1 cellular context compared by ENCODE assay signal in the genomic region with DNA sequence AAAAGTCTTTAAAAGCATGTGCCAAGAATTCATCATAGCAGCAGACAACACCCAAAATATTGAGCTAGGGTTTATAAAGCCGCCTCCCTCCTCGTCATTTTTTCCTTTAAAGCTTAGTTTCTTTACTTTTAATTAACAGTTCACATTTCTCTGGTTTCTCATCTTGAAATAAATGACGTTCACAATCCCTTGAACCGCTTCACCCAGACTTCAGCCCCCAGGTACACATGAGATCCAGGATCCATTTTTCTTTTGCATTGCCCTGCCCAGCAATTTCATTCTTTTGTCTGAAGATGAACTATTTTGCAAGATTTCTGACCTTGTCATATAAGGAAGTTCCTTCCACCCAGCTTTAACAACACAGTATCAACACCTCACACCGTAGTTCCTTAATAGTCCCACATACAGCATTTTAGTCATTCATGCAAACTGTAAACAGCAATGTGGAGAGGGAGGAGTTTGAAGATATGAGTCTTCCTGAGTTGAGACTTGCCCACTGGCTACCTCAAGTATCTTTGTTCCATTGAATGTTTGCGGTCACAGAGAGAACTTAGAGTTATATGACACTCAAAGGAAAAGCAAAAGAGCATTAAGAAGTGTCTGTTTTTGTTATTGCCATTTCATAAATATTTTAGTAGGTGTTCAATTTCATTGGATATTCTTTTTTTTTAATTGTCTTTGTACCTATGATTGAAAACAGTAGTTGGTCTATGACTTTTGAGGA.
TF ChIP-seq lines count a peak whose summit lies in the region.

No MANE protein-coding gene starts in this region.

TF ChIP-seq in K562, 482 proteins besides CTCF, POLR2A, EP300 and RAD21 (continued from another document and continues in another):
- TF ChIP-seq, protein P1, sequence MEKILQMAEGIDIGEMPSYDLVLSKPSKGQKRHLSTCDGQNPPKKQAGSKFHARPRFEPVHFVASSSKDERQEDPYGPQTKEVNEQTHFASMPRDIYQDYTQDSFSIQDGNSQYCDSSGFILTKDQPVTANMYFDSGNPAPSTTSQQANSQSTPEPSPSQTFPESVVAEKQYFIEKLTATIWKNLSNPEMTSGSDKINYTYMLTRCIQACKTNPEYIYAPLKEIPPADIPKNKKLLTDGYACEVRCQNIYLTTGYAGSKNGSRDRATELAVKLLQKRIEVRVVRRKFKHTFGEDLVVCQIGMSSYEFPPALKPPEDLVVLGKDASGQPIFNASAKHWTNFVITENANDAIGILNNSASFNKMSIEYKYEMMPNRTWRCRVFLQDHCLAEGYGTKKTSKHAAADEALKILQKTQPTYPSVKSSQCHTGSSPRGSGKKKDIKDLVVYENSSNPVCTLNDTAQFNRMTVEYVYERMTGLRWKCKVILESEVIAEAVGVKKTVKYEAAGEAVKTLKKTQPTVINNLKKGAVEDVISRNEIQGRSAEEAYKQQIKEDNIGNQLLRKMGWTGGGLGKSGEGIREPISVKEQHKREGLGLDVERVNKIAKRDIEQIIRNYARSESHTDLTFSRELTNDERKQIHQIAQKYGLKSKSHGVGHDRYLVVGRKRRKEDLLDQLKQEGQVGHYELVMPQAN (IDR thresholded peaks at IDR 0.05; ENCODE audit: borderline replicate concordance): no peak; the same call in 1 of the 2 replicates
- no peak for TF ChIP-seq ZNF224 (CRISPR knock-in tag; IDR thresholded peaks at IDR 0.05)
- TF ChIP-seq BRD9 (IDR thresholded peaks at IDR 0.05; ENCODE audit: low read depth, partially characterized antibody): peak; percentile 28
- no peak for TF ChIP-seq SMAD2 (IDR thresholded peaks at IDR 0.05; ENCODE audit: low read depth, low read length)
- TF ChIP-seq ZNF436 (CRISPR knock-in tag; IDR thresholded peaks at IDR 0.05): no peak
- TF ChIP-seq ZNF785 (CRISPR knock-in tag; IDR thresholded peaks at IDR 0.05): no peak
- TF ChIP-seq CBFB (CRISPR knock-in tag; IDR thresholded peaks at IDR 0.05): no peak
- TF ChIP-seq CREM (IDR thresholded peaks at IDR 0.05; ENCODE audit: low read depth): peak; percentile 61
- TF ChIP-seq SP2 (IDR thresholded peaks at IDR 0.05; ENCODE audit: extremely low read depth, low read depth, low read length, poor library complexity, severe bottlenecking): no peak
- TF ChIP-seq IRF2 (CRISPR knock-in tag; IDR thresholded peaks at IDR 0.05): no peak
- TF ChIP-seq MIER1 (IDR thresholded peaks at IDR 0.05; ENCODE audit: low read depth): no peak
- TF ChIP-seq NR2C1 (IDR thresholded peaks at IDR 0.05): no peak
- TF ChIP-seq NR2C1 (tag; IDR thresholded peaks at IDR 0.05): peak; percentile 53
- no peak for TF ChIP-seq ZC3H11A (IDR thresholded peaks at IDR 0.05; ENCODE audit: low read depth, low read length)
- TF ChIP-seq, protein P2, sequence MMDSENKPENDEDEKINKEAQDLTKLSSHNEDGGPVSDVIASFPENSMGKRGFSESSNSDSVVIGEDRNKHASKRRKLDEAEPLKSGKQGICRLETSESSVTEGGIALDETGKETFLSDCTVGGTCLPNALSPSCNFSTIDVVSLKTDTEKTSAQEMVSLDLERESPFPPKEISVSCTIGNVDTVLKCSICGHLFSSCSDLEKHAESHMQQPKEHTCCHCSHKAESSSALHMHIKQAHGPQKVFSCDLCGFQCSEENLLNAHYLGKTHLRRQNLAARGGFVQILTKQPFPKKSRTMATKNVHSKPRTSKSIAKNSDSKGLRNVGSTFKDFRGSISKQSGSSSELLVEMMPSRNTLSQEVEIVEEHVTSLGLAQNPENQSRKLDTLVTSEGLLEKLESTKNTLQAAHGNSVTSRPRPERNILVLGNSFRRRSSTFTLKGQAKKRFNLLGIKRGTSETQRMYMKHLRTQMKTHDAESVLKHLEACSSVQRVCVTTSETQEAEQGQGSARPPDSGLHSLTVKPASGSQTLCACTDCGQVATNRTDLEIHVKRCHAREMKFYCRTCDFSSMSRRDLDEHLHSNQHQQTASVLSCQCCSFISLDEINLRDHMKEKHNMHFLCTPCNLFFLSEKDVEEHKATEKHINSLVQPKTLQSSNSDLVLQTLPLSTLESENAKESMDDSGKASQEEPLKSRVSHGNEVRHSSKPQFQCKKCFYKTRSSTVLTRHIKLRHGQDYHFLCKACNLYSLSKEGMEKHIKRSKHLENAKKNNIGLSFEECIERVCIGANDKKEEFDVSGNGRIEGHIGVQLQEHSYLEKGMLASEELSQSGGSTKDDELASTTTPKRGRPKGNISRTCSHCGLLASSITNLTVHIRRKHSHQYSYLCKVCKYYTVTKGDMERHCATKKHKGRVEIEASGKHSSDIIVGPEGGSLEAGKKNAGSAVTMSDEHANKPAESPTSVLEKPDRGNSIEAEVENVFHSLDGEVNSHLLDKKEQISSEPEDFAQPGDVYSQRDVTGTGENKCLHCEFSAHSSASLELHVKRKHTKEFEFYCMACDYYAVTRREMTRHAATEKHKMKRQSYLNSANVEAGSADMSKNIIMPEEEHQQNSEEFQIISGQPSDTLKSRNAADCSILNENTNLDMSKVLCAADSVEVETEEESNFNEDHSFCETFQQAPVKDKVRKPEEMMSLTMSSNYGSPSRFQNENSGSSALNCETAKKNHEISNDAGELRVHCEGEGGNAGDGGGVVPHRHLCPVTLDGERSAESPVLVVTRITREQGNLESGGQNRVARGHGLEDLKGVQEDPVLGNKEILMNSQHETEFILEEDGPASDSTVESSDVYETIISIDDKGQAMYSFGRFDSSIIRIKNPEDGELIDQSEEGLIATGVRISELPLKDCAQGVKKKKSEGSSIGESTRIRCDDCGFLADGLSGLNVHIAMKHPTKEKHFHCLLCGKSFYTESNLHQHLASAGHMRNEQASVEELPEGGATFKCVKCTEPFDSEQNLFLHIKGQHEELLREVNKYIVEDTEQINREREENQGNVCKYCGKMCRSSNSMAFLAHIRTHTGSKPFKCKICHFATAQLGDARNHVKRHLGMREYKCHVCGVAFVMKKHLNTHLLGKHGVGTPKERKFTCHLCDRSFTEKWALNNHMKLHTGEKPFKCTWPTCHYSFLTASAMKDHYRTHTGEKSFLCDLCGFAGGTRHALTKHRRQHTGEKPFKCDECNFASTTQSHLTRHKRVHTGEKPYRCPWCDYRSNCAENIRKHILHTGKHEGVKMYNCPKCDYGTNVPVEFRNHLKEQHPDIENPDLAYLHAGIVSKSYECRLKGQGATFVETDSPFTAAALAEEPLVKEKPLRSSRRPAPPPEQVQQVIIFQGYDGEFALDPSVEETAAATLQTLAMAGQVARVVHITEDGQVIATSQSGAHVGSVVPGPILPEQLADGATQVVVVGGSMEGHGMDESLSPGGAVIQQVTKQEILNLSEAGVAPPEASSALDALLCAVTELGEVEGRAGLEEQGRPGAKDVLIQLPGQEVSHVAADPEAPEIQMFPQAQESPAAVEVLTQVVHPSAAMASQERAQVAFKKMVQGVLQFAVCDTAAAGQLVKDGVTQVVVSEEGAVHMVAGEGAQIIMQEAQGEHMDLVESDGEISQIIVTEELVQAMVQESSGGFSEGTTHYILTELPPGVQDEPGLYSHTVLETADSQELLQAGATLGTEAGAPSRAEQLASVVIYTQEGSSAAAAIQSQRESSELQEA (IDR thresholded peaks at IDR 0.05; ENCODE audit: low read depth): no peak
- TF ChIP-seq GATAD2A (IDR thresholded peaks at IDR 0.05): no peak; the same call in 1 of the 2 replicates
- peak; percentile 44 for TF ChIP-seq MAFK (IDR thresholded peaks at IDR 0.05; ENCODE audit: low read length)
- no peak for TF ChIP-seq TARDBP (IDR thresholded peaks at IDR 0.05)
- peak in 1 of 2 experiments; percentile 55; a peak in 1 of 4 replicates for TF ChIP-seq ARNT (IDR thresholded peaks at IDR 0.05)
- TF ChIP-seq, protein P3, sequence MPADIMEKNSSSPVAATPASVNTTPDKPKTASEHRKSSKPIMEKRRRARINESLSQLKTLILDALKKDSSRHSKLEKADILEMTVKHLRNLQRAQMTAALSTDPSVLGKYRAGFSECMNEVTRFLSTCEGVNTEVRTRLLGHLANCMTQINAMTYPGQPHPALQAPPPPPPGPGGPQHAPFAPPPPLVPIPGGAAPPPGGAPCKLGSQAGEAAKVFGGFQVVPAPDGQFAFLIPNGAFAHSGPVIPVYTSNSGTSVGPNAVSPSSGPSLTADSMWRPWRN (IDR thresholded peaks at IDR 0.05; ENCODE audit: low read depth): 0 out of 2 replicates have a peak, but pooled peaks have one; percentile 8
- TF ChIP-seq, protein P4, sequence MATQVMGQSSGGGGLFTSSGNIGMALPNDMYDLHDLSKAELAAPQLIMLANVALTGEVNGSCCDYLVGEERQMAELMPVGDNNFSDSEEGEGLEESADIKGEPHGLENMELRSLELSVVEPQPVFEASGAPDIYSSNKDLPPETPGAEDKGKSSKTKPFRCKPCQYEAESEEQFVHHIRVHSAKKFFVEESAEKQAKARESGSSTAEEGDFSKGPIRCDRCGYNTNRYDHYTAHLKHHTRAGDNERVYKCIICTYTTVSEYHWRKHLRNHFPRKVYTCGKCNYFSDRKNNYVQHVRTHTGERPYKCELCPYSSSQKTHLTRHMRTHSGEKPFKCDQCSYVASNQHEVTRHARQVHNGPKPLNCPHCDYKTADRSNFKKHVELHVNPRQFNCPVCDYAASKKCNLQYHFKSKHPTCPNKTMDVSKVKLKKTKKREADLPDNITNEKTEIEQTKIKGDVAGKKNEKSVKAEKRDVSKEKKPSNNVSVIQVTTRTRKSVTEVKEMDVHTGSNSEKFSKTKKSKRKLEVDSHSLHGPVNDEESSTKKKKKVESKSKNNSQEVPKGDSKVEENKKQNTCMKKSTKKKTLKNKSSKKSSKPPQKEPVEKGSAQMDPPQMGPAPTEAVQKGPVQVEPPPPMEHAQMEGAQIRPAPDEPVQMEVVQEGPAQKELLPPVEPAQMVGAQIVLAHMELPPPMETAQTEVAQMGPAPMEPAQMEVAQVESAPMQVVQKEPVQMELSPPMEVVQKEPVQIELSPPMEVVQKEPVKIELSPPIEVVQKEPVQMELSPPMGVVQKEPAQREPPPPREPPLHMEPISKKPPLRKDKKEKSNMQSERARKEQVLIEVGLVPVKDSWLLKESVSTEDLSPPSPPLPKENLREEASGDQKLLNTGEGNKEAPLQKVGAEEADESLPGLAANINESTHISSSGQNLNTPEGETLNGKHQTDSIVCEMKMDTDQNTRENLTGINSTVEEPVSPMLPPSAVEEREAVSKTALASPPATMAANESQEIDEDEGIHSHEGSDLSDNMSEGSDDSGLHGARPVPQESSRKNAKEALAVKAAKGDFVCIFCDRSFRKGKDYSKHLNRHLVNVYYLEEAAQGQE (CRISPR knock-in tag; IDR thresholded peaks at IDR 0.05; ENCODE audit: low read depth): no peak
- peak; percentile 86 for TF ChIP-seq SMARCE1 (IDR thresholded peaks at IDR 0.05)
- no peak for TF ChIP-seq MED1 (CRISPR knock-in tag; IDR thresholded peaks at IDR 0.05; ENCODE audit: borderline replicate concordance)
- TF ChIP-seq ZFP30 (CRISPR knock-in tag; IDR thresholded peaks at IDR 0.05; ENCODE audit: borderline replicate concordance): no peak
- TF ChIP-seq, protein P5, sequence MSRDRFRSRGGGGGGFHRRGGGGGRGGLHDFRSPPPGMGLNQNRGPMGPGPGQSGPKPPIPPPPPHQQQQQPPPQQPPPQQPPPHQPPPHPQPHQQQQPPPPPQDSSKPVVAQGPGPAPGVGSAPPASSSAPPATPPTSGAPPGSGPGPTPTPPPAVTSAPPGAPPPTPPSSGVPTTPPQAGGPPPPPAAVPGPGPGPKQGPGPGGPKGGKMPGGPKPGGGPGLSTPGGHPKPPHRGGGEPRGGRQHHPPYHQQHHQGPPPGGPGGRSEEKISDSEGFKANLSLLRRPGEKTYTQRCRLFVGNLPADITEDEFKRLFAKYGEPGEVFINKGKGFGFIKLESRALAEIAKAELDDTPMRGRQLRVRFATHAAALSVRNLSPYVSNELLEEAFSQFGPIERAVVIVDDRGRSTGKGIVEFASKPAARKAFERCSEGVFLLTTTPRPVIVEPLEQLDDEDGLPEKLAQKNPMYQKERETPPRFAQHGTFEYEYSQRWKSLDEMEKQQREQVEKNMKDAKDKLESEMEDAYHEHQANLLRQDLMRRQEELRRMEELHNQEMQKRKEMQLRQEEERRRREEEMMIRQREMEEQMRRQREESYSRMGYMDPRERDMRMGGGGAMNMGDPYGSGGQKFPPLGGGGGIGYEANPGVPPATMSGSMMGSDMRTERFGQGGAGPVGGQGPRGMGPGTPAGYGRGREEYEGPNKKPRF (IDR thresholded peaks at IDR 0.05; ENCODE audit: low read depth, low read length): no peak
- TF ChIP-seq POLR2G (IDR thresholded peaks at IDR 0.05; ENCODE audit: low read depth, low read length): no peak
- peak; percentile 55; the same call in 1 of the 2 replicates for TF ChIP-seq NBN (IDR thresholded peaks at IDR 0.05; ENCODE audit: low read depth)
- TF ChIP-seq ZC3H8 (IDR thresholded peaks at IDR 0.05): no peak
- TF ChIP-seq, protein P6, sequence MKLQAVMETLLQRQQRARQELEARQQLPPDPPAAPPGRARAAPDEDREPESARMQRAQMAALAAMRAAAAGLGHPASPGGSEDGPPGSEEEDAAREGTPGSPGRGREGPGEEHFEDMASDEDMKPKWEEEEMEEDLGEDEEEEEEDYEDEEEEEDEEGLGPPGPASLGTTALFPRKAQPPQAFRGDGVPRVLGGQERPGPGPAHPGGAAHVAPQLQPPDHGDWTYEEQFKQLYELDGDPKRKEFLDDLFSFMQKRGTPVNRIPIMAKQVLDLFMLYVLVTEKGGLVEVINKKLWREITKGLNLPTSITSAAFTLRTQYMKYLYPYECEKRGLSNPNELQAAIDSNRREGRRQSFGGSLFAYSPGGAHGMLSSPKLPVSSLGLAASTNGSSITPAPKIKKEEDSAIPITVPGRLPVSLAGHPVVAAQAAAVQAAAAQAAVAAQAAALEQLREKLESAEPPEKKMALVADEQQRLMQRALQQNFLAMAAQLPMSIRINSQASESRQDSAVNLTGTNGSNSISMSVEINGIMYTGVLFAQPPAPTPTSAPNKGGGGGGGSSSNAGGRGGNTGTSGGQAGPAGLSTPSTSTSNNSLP (IDR thresholded peaks at IDR 0.05; ENCODE audit: borderline replicate concordance, low read depth, low read length): peak; percentile 91
- TF ChIP-seq NEUROD1 (IDR thresholded peaks at IDR 0.05; ENCODE audit: borderline replicate concordance, low read depth, low read length, partially characterized antibody): no peak
- TF ChIP-seq, protein P7, sequence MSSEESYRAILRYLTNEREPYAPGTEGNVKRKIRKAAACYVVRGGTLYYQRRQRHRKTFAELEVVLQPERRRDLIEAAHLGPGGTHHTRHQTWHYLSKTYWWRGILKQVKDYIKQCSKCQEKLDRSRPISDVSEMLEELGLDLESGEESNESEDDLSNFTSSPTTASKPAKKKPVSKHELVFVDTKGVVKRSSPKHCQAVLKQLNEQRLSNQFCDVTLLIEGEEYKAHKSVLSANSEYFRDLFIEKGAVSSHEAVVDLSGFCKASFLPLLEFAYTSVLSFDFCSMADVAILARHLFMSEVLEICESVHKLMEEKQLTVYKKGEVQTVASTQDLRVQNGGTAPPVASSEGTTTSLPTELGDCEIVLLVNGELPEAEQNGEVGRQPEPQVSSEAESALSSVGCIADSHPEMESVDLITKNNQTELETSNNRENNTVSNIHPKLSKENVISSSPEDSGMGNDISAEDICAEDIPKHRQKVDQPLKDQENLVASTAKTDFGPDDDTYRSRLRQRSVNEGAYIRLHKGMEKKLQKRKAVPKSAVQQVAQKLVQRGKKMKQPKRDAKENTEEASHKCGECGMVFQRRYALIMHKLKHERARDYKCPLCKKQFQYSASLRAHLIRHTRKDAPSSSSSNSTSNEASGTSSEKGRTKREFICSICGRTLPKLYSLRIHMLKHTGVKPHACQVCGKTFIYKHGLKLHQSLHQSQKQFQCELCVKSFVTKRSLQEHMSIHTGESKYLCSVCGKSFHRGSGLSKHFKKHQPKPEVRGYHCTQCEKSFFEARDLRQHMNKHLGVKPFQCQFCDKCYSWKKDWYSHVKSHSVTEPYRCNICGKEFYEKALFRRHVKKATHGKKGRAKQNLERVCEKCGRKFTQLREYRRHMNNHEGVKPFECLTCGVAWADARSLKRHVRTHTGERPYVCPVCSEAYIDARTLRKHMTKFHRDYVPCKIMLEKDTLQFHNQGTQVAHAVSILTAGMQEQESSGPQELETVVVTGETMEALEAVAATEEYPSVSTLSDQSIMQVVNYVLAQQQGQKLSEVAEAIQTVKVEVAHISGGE (CRISPR knock-in tag; IDR thresholded peaks at IDR 0.05): 0 out of 6 replicates have a peak, but pooled peaks of 1 of the 3 experiments have one; percentile 27
- TF ChIP-seq CBX1 (IDR thresholded peaks at IDR 0.05; ENCODE audit: low read depth): no peak
- no peak for TF ChIP-seq ZNF384 (IDR thresholded peaks at IDR 0.05; ENCODE audit: low read depth, low read length)
